ENCODE assay signal across 13 cellular contexts in the genomic region with DNA sequence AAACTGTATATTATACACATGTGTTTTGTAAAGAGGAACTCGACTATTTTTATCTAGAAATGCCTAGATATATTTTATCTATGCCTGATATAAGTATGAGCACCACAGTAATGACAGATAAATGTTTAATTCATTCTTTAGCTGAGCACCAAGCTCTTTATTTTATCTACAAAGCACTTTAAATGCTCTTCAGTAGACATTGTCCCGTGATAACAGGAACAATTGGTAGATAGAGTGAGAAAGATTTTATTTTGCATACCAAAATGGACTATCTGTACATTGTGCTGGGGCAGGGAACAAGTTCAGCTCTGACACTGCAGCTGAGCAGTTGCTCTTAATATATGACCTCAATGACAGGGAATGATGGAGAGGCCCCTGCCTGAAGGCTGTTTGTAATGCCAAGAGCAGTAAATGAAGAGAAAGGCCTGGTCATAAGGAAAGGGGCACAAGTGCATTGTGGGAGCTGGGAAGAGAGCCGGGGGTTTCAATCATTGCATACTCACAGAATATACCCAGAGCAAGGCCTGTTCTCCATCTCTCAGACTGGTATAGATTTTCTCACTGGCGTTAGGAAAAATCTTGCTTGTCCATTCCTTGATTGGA. TPM values are rescaled to one million over a fixed set of nuclear protein-coding genes. Genes with fewer than 3 reads are reported as not detected.
DNase-seq lines count a peak whose midpoint lies in the region; ATAC-seq and TF ChIP-seq lines count a peak whose summit lies in the region.
"Had no signal": no experiment of that assay in that cellular context is flagged by ENCODE, and none has a peak within 500 bp of the region (broad histone marks: within the 10 kb centered on the region; RNA-seq: fewer than 3 reads in every experiment).

No MANE protein-coding gene starts in this region.

- CTCF ChIA-PET in activated CD4-positive, alpha-beta T cell treated with anti-CD3 and anti-CD28 coated beads, Interleukin-2, amount 10 ng/mL, durations not matched to agents 7 days and 5 days (lab: Charles Lee) = interaction anchor here (3.9 kb wide), 1 partner anchor 13 kb away, joined by 14 read pairs; no protein-coding TSS in a partner anchor

- H3K27me3 ChIP-seq in endodermal cell (ENCODE audit: control insufficient read depth, insufficient read depth, low read length, poor library complexity, severe bottlenecking) = no peaks in the 10 kb centered on the region
- H3K27me3 ChIP-seq: body of pancreas had no signal

- peaks cover 3% of the 10 kb centered on the region for H3K4me1 ChIP-seq in endodermal cell (ENCODE audit: control insufficient read depth, insufficient read depth, low read length)

- peaks cover 15% of the 10 kb centered on the region for H3K27me3 Mint-ChIP-seq in activated CD4-positive, alpha-beta T cell treated with anti-CD3 and anti-CD28 coated beads, Interleukin-2, amount 10 ng/mL, durations not matched to agents 7 days and 5 days
- no peaks in the 10 kb centered on the region for H3K27me3 Mint-ChIP-seq in endodermal cell (ENCODE audit: insufficient read depth)
- H3K27me3 Mint-ChIP-seq in stimulated activated memory B cell treated with anti-CD40 and anti-IgM and Interleukin-4, amounts not matched to agents 10 μg/mL and 1 μg/mL and 100 μg/mL, for 72 hours = no peaks in the 10 kb centered on the region

- peaks cover 38% of the 10 kb centered on the region for H3K4me1 Mint-ChIP-seq in activated CD4-positive, alpha-beta T cell treated with anti-CD3 and anti-CD28 coated beads, Interleukin-2, amount 10 ng/mL, durations not matched to agents 7 days and 5 days
- H3K4me1 Mint-ChIP-seq in endodermal cell = peaks cover 50% of the 10 kb centered on the region
- H3K4me1 Mint-ChIP-seq in stimulated activated memory B cell treated with anti-CD40 and anti-IgM and Interleukin-4, amounts not matched to agents 10 μg/mL and 1 μg/mL and 100 μg/mL, for 72 hours = peaks cover 17% of the 10 kb centered on the region

- no peaks in the 10 kb centered on the region for H3K9me3 Mint-ChIP-seq in activated CD4-positive, alpha-beta T cell treated with anti-CD3 and anti-CD28 coated beads, Interleukin-2, amount 10 ng/mL, durations not matched to agents 7 days and 5 days
- no peaks in the 10 kb centered on the region for H3K9me3 Mint-ChIP-seq in endodermal cell
- H3K9me3 Mint-ChIP-seq in stimulated activated memory B cell treated with anti-CD40 and anti-IgM and Interleukin-4, amounts not matched to agents 10 μg/mL and 1 μg/mL and 100 μg/mL, for 72 hours = no peaks in the 10 kb centered on the region
- H3K9me3 Mint-ChIP-seq: activated CD4-positive, alpha-beta memory T cell treated with anti-CD3 and anti-CD28 coated beads, Interleukin-2, amount 10 ng/mL, durations not matched to agents 7 days and 5 days had no signal

- POLR2A ChIA-PET in activated CD4-positive, alpha-beta T cell treated with anti-CD3 and anti-CD28 coated beads, Interleukin-2, amount 10 ng/mL, durations not matched to agents 7 days and 5 days (lab: Charles Lee) = no interaction called here

- DNase-seq in activated CD4-positive, alpha-beta T cell treated with anti-CD3 and anti-CD28 coated beads, Interleukin-2, amount 10 ng/mL, durations not matched to agents 7 days and 5 days = no peak
- no peak for DNase-seq in activated CD4-positive, alpha-beta T cell treated with anti-CD3 and anti-CD28 coated beads for 4 hours
- DNase-seq in endodermal cell = no peak
- DNase-seq in epidermal melanocyte (ENCODE audit: insufficient read length, low spot score) = no peak
- DNase-seq in NCI-H748 (lab: John Stamatoyannopoulos, UW; ENCODE audit: unreplicated experiment) = no peak
- DNase-seq: 8988T; activated CD4-positive, alpha-beta memory T cell treated with anti-CD3 and anti-CD28 coated beads, Interleukin-2, amount 10 ng/mL, durations not matched to agents 7 days and 5 days; NCI-H2029 treated with DMSO at 0.1 percent for 48 hours; stimulated activated CD4-positive, alpha-beta T cell treated with anti-CD3 and anti-CD28 coated beads, Interleukin-1b, Interleukin-23, amount 100 ng/mL, for 48 hours had no signal

- H3K4me3 ChIP-seq in endodermal cell (ENCODE audit: low read length) = no peak overlapping the region
- H3K4me3 ChIP-seq: body of pancreas had no signal

- H3K27ac ChIP-seq in endodermal cell (ENCODE audit: low read depth, low read length) = peak overlapping the region; percentile 74

- H3K4me3 Mint-ChIP-seq in activated CD4-positive, alpha-beta T cell treated with anti-CD3 and anti-CD28 coated beads, Interleukin-2, amount 10 ng/mL, durations not matched to agents 7 days and 5 days = no peak overlapping the region
- no peak overlapping the region for H3K4me3 Mint-ChIP-seq in endodermal cell
- no peak overlapping the region for H3K4me3 Mint-ChIP-seq in stimulated activated memory B cell treated with anti-CD40 and anti-IgM and Interleukin-4, amounts not matched to agents 10 μg/mL and 1 μg/mL and 100 μg/mL, for 72 hours
- H3K4me3 Mint-ChIP-seq: activated CD4-positive, alpha-beta memory T cell treated with anti-CD3 and anti-CD28 coated beads, Interleukin-2, amount 10 ng/mL, durations not matched to agents 7 days and 5 days had no signal

- H3K9me3 ChIP-seq in endodermal cell (ENCODE audit: control insufficient read depth, low read length) = no peaks in the 10 kb centered on the region
- H3K9me3 ChIP-seq: body of pancreas had no signal

- H3K36me3 Mint-ChIP-seq in activated CD4-positive, alpha-beta T cell treated with anti-CD3 and anti-CD28 coated beads, Interleukin-2, amount 10 ng/mL, durations not matched to agents 7 days and 5 days (ENCODE audit: low read depth) = peaks cover 11% of the 10 kb centered on the region
- peaks cover 23% of the 10 kb centered on the region for H3K36me3 Mint-ChIP-seq in endodermal cell (ENCODE audit: low read depth)
- peaks cover 73% of the 10 kb centered on the region for H3K36me3 Mint-ChIP-seq in stimulated activated memory B cell treated with anti-CD40 and anti-IgM and Interleukin-4, amounts not matched to agents 10 μg/mL and 1 μg/mL and 100 μg/mL, for 72 hours

- peak overlapping the region; percentile 69 for H3K27ac Mint-ChIP-seq in activated CD4-positive, alpha-beta T cell treated with anti-CD3 and anti-CD28 coated beads, Interleukin-2, amount 10 ng/mL, durations not matched to agents 7 days and 5 days
- peak overlapping the region; percentile 47 for H3K27ac Mint-ChIP-seq in endodermal cell
- peak overlapping the region; percentile 18 for H3K27ac Mint-ChIP-seq in stimulated activated memory B cell treated with anti-CD40 and anti-IgM and Interleukin-4, amounts not matched to agents 10 μg/mL and 1 μg/mL and 100 μg/mL, for 72 hours
- H3K27ac Mint-ChIP-seq: activated CD4-positive, alpha-beta memory T cell treated with anti-CD3 and anti-CD28 coated beads, Interleukin-2, amount 10 ng/mL, durations not matched to agents 7 days and 5 days had no signal

- no peak for TF ChIP-seq CTCF in endodermal cell (conservative IDR thresholded peaks at IDR 0.05)

- no peak overlapping the region for H3K9ac ChIP-seq in endodermal cell (ENCODE audit: extremely low read depth, low read length, poor library complexity, severe bottlenecking)

- ATAC-seq in HG03432 (IDR thresholded peaks at IDR 0.05; ENCODE audit: unreplicated experiment) (peak; percentile 17), HG03196 (IDR thresholded peaks at IDR 0.05; ENCODE audit: unreplicated experiment) (no peak)
- ATAC-seq in stimulated activated memory B cell treated with anti-CD40 and anti-IgM and Interleukin-4, amounts not matched to agents 10 μg/mL and 1 μg/mL and 100 μg/mL, for 72 hours = no peak

- WGBS in endodermal cell (ENCODE audit: insufficient coverage in 1 of 2, insufficient read length in 1 of 2), 2 experiments = 77 to 81% methylated on average over 2 to 3 of the region's 4 CpGs

- peaks cover 58% of the 10 kb centered on the region for H3K36me3 ChIP-seq in endodermal cell (ENCODE audit: control insufficient read depth, insufficient read depth, low read length)

RNA-seq across cellular contexts. Expression of a gene that starts 57.3 kb away (rescaled TPM):
- 10 to 100 TPM; 23.4 to 24.5 TPM for total RNA-seq in activated CD4-positive, alpha-beta T cell treated with anti-CD3 and anti-CD28 coated beads, Interleukin-2, amount 10 ng/mL, durations not matched to agents 7 days and 5 days
- total RNA-seq in endodermal cell = 100 to 1,000 TPM; 102 to 116 TPM
- 130 TPM for polyA plus RNA-seq in endodermal cell (2013, experiment 1 of 2)
- 129 TPM for polyA plus RNA-seq in endodermal cell (2013, experiment 2 of 2)

Comparison
In these comparisons a context has a peak if more than half of its experiments do, and no peak if none do; other contexts are left out.
1. H3K27ac Mint-ChIP-seq: peak in every context shown above with its lines; median percentile 69 in activated CD4-positive, alpha-beta T cell treated with anti-CD3 and anti-CD28 coated beads, Interleukin-2, amount 10 ng/mL, durations not matched to agents 7 days and 5 days; 47 in endodermal cell; 18 in stimulated activated memory B cell treated with anti-CD40 and anti-IgM and Interleukin-4, amounts not matched to agents 10 μg/mL and 1 μg/mL and 100 μg/mL, for 72 hours.
2. RNA of a gene that starts 57.3 kb away (total RNA-seq): 102 to 116 TPM in endodermal cell; 23.4 to 24.5 TPM in activated CD4-positive, alpha-beta T cell treated with anti-CD3 and anti-CD28 coated beads, Interleukin-2, amount 10 ng/mL, durations not matched to agents 7 days and 5 days; every median in the first group is over 4 times any median in the second.